Comparison of ENCODE assay signal across 25 cellular contexts in genomic region chr1:4178501-4178900, GRCh38.
A peak's percentile ranks its signal among the peaks of the same experiment; 100 is the strongest.
DNase-seq lines count a peak whose midpoint lies in the region; ATAC-seq and TF ChIP-seq lines count a peak whose summit lies in the region.
"Had no signal": no experiment of that assay in that cellular context is flagged by ENCODE, and none has a peak within 500 bp of the region (broad histone marks: within the 10 kb centered on the region; RNA-seq: fewer than 3 reads in every experiment).

No MANE protein-coding gene starts in this region.

- no peaks in the 10 kb centered on the region for H3K27me3 Mint-ChIP-seq in type B pancreatic cell

- no peak for TF ChIP-seq CTCF in right atrium auricular region (IDR thresholded peaks at IDR 0.05)
- TF ChIP-seq CTCF in OCI-LY7 (conservative IDR thresholded peaks at IDR 0.05; ENCODE audit: low read length) = peak; percentile 50
- no peak for TF ChIP-seq CTCF in lower leg skin (IDR thresholded peaks at IDR 0.05)
- TF ChIP-seq CTCF in type B pancreatic cell (conservative IDR thresholded peaks at IDR 0.05) = no peak

- no peaks in the 10 kb centered on the region for H3K36me3 Mint-ChIP-seq in type B pancreatic cell

- no peak overlapping the region for H3K27ac Mint-ChIP-seq in type B pancreatic cell
- H3K27ac Mint-ChIP-seq: CD4-positive, alpha-beta T cell had no signal

- WGBS in lower leg skin, 2 donors = 66 to 86% methylated on average over 5 of the region's 5 CpGs

- CTCF ChIA-PET in OCI-LY7 (lab: Charles Lee; ENCODE audit: unreplicated experiment) = no interaction called here

- H3K9me3 ChIP-seq in right atrium auricular region (no peaks in the 10 kb centered on the region), OCI-LY7 (ENCODE audit: low read length) (no peaks in the 10 kb centered on the region)
- H3K9me3 ChIP-seq: A549, BE2C, SK-N-SH had no signal

- DNase-seq in right atrium auricular region (ENCODE audit: low spot score) = peak; percentile 28
- DNase-seq in Right ventricle myocardium inferior (ENCODE audit: missing footprints) = no peak
- peak; percentile 31 for DNase-seq in OCI-LY7 (ENCODE audit: low spot score)
- peak; percentile 0 to 63 for DNase-seq in lower leg skin (ENCODE audit: low spot score in 2 of 2)
- DNase-seq in type B pancreatic cell (ENCODE audit: extremely low spot score, unreplicated experiment) = peak; percentile 42
- no peak for DNase-seq in epidermal melanocyte (ENCODE audit: insufficient read length, low spot score)
- no peak for DNase-seq in retina
- DNase-seq in SK-N-DZ (ENCODE audit: low spot score) = no peak
- DNase-seq: BE2C; CD4-positive, alpha-beta T cell; COR-L47; DND-41; GOT3; KG1; NCI-H1092; NCI-H1436; NCI-H187 treated with DMSO at 0.1 percent for 48 hours; NCI-H2107; NCI-H446 treated with DMSO at 0.1 percent for 48 hours; NCI-H526 treated with DMSO at 0.1 percent for 48 hours; PC-3; RPMI8226; SHP77 treated with DMSO at 0.1 percent for 48 hours; SK-N-SH had no signal

- peaks cover 4% of the 10 kb centered on the region for H3K4me1 Mint-ChIP-seq in type B pancreatic cell (ENCODE audit: unreplicated experiment)

- ATAC-seq in Right ventricle myocardium inferior = no peak
- ATAC-seq: A549, PC-3 had no signal

- H3K4me1 ChIP-seq in right atrium auricular region = no peaks in the 10 kb centered on the region
- H3K4me1 ChIP-seq in OCI-LY7 (ENCODE audit: insufficient read depth, low read length, poor library complexity, severe bottlenecking) = peaks cover 17% of the 10 kb centered on the region
- H3K4me1 ChIP-seq: A549, BE2C had no signal

- H3K27ac ChIP-seq in right atrium auricular region (no peak overlapping the region), OCI-LY7 (ENCODE audit: low read depth, low read length, poor library complexity, severe bottlenecking) (no peak overlapping the region)
- H3K27ac ChIP-seq: A549 had no signal

- H3K27me3 ChIP-seq in right atrium auricular region = no peaks in the 10 kb centered on the region
- H3K27me3 ChIP-seq: BE2C had no signal

- no peaks in the 10 kb centered on the region for H3K9me2 ChIP-seq in OCI-LY7 (ENCODE audit: insufficient read depth, low read length)
- H3K9me2 ChIP-seq: SK-N-SH had no signal

- H4K20me1 ChIP-seq in OCI-LY7 (ENCODE audit: insufficient read depth, low read length) = no peaks in the 10 kb centered on the region

- no peaks in the 10 kb centered on the region for H3K9me3 Mint-ChIP-seq in type B pancreatic cell
- H3K9me3 Mint-ChIP-seq: CD4-positive, alpha-beta T cell had no signal

- H3K4me3 ChIP-seq in right atrium auricular region (no peak overlapping the region), OCI-LY7 (ENCODE audit: low read depth, low read length, poor library complexity, severe bottlenecking) (no peak overlapping the region), lower leg skin (ENCODE audit: low read depth, poor library complexity, severe bottlenecking) (no peak overlapping the region)
- H3K4me3 ChIP-seq: A549 had no signal

- POLR2A ChIA-PET in OCI-LY7 (lab: Charles Lee) = no interaction called here

- TF ChIP-seq POLR2A in lower leg skin (IDR thresholded peaks at IDR 0.05) = no peak

- intact Hi-C loops in Right ventricle myocardium inferior (cut with DNase I) = no loop called here
- intact Hi-C loops in OCI-LY7 (cut with micrococcal nuclease; ENCODE audit: unreplicated experiment) = loop anchor here (5.0 to 10.0 kb wide), 3 partner anchors 131 to 246 kb away; no protein-coding TSS in a partner anchor
- intact Hi-C loops in lower leg skin (cut with DNase I; ENCODE audit: low total_unique reads) = no loop called here

- no peaks in the 10 kb centered on the region for H3K36me3 ChIP-seq in right atrium auricular region
- H3K36me3 ChIP-seq in OCI-LY7 (ENCODE audit: insufficient read depth, low read length) = no peaks in the 10 kb centered on the region
- H3K36me3 ChIP-seq: BE2C had no signal

- BruUV-seq in OCI-LY7 (replicated peaks; lab: Mats Ljungman, UMichigan) = no TSS peak

- no peak overlapping the region for H2AFZ ChIP-seq in OCI-LY7 (ENCODE audit: low read length)

- no peak overlapping the region for H3K4me2 ChIP-seq in OCI-LY7 (ENCODE audit: low read length)
- H3K4me2 ChIP-seq: A549, SK-N-SH had no signal

- H3K4me3 Mint-ChIP-seq in type B pancreatic cell = no peak overlapping the region
- H3K4me3 Mint-ChIP-seq: CD4-positive, alpha-beta T cell had no signal

- no peaks in the 10 kb centered on the region for H3K79me2 ChIP-seq in OCI-LY7 (ENCODE audit: insufficient read depth, low read depth, low read length)

Comparison
In these comparisons a context has a peak if more than half of its experiments do, and no peak if none do; other contexts are left out.
1. DNase-seq: peak in right atrium auricular region (single experiment), OCI-LY7 (single experiment), lower leg skin (2 of 2) and type B pancreatic cell (single experiment); none in Right ventricle myocardium inferior (single experiment), epidermal melanocyte (single experiment), retina (single experiment) and SK-N-DZ (single experiment).